In genomic region chr6:132858750-132859149, GRCh38 we compare ENCODE assay signal across 28 cellular contexts.
"Had no signal": no experiment of that assay in that cellular context is flagged by ENCODE, and none has a peak within 500 bp of the region (broad histone marks: within the 10 kb centered on the region; RNA-seq: fewer than 3 reads in every experiment).

No MANE protein-coding gene starts in this region.

- ATAC-seq: natural killer cell; psoas muscle; right cardiac atrium; sciatic nerve; stimulated activated memory B cell treated with anti-CD40 and anti-IgM and Interleukin-4, amounts not matched to agents 10 μg/mL and 1 μg/mL and 100 μg/mL, for 72 hours; stimulated activated naive CD8-positive, alpha-beta T cell treated with anti-CD3 and anti-CD28 coated beads, Interleukin-15, amount 100 ng/mL, for 72 hours; stimulated activated naive CD8-positive, alpha-beta T cell treated with anti-CD3 and anti-CD28 coated beads, Interleukin-15, Interleukin-2, amounts not matched to agents 100 U/mL and 50 U/mL, for 24 hours had no signal

- H3K4me2 ChIP-seq: neural progenitor cell, smooth muscle cell had no signal

- H3K9me3 ChIP-seq: ovary, psoas muscle, spleen, suprapubic skin, testis, tibial artery, transverse colon, upper lobe of left lung, vagina had no signal

- H3K79me2 ChIP-seq: parathyroid adenoma had no signal

- H3K36me3 ChIP-seq: neural progenitor cell, ovary, spleen, suprapubic skin, tibial artery, transverse colon, upper lobe of left lung, vagina had no signal

- FAIRE-seq: urothelium cell line had no signal

- DNase-seq: natural killer cell; occipital lobe; ovary; posterior cingulate gyrus; psoas muscle; right cardiac atrium; spleen; stimulated activated CD4-positive, alpha-beta T cell treated with anti-CD3 and anti-CD28 coated beads, Interleukin-12 subunit alpha, Interleukin-12 subunit beta, amount 100 ng/mL, for 4 hours; stimulated activated CD4-positive, alpha-beta T cell treated with anti-CD3 and anti-CD28 coated beads, Interleukin-1b, Interleukin-23, amount 100 ng/mL, for 48 hours; stimulated activated CD4-positive, alpha-beta T cell treated with anti-CD3 and anti-CD28 coated beads, Interleukin-4, amount 100 ng/mL, for 1 hour; stimulated activated CD4-positive, alpha-beta T cell treated with anti-CD3 and anti-CD28 coated beads, Interleukin-4, amount 100 ng/mL, for 4 hours; stimulated activated CD8-positive, alpha-beta memory T cell treated with anti-CD3 and anti-CD28 coated beads, Interleukin-4, amount 100 ng/mL, for 48 hours; stimulated activated naive CD8-positive, alpha-beta T cell treated with anti-CD3 and anti-CD28 coated beads, Interleukin-15, amount 100 ng/mL, for 72 hours; stimulated activated naive CD8-positive, alpha-beta T cell treated with anti-CD3 and anti-CD28 coated beads, Interleukin-15, Interleukin-2, amounts not matched to agents 100 U/mL and 50 U/mL, for 24 hours; substantia nigra; testis; tibial artery; transverse colon; upper lobe of left lung had no signal

- H3K27me3 ChIP-seq: neural progenitor cell, ovary, spleen, suprapubic skin, testis, tibial artery, transverse colon, upper lobe of left lung, vagina had no signal

- H3K27ac ChIP-seq: neural progenitor cell, ovary, parathyroid adenoma, psoas muscle, skin epidermis, spleen, suprapubic skin, testis, tibial artery, transverse colon, upper lobe of left lung, vagina had no signal

- H3K9ac ChIP-seq: neural progenitor cell, parathyroid adenoma had no signal

- H2AFZ ChIP-seq: neural progenitor cell had no signal

- H3K4me3 ChIP-seq: neural progenitor cell, ovary, psoas muscle, skin epidermis, smooth muscle cell, spleen, suprapubic skin, testis, tibial artery, transverse colon, upper lobe of left lung, vagina had no signal

- H3K4me1 ChIP-seq: neural progenitor cell, psoas muscle, spleen, suprapubic skin, testis, tibial artery, transverse colon, upper lobe of left lung, vagina had no signal
